36 cellular contexts compared by ENCODE assay signal in genomic region chr18:22203035-22203434, GRCh38. TPM values are rescaled to one million over a fixed set of nuclear protein-coding genes. Genes with fewer than 3 reads are reported as not detected.
"Had no signal": no experiment of that assay in that cellular context is flagged by ENCODE, and none has a peak within 500 bp of the region (broad histone marks: within the 10 kb centered on the region; RNA-seq: fewer than 3 reads in every experiment).

No MANE protein-coding gene starts in this region.

- H3K9me3 ChIP-seq: ascending aorta, Peyer's patch, SJSA1, SK-N-SH had no signal

- H3K27ac ChIP-seq: Peyer's patch, SJSA1 had no signal

- H3K9me3 Mint-ChIP-seq: activated CD4-positive, alpha-beta T cell treated with anti-CD3 and anti-CD28 coated beads, Interleukin-2, amount 10 ng/mL, durations not matched to agents 24 days and 14 days; activated CD8-positive, alpha-beta T cell treated with anti-CD3 and anti-CD28 coated beads for 36 hours; activated naive CD8-positive, alpha-beta T cell treated with anti-CD3 and anti-CD28 coated beads for 36 hours; activated T-cell treated with anti-CD3 and anti-CD28 coated beads, Interleukin-2, amount 50 U/mL, for 72 hours; activated T-helper 17 cell treated with anti-CD3 and anti-CD28 coated beads, Interleukin-2, amount 50 U/mL, for 72 hours; T-helper 1 cell treated with Interleukin-12 subunit alpha and Interleukin-12 subunit beta and Interleukin-4 antibody, amounts not matched to agents 30 μg/mL and 1 μg/mL, for 36 hours; T-helper 2 cell treated with Interferon-gamma antibody and Interleukin-4, amounts not matched to agents 5 μg/mL and 100 μg/mL, for 36 hours had no signal

- H3K27ac Mint-ChIP-seq: activated CD4-positive, alpha-beta T cell treated with anti-CD3 and anti-CD28 coated beads, Interleukin-2, amount 10 ng/mL, durations not matched to agents 24 days and 14 days; activated CD8-positive, alpha-beta T cell treated with anti-CD3 and anti-CD28 coated beads for 36 hours; activated naive CD8-positive, alpha-beta T cell treated with anti-CD3 and anti-CD28 coated beads for 36 hours; activated T-cell treated with anti-CD3 and anti-CD28 coated beads, Interleukin-2, amount 50 U/mL, for 72 hours; activated T-helper 17 cell treated with anti-CD3 and anti-CD28 coated beads, Interleukin-2, amount 50 U/mL, for 72 hours; T-helper 1 cell treated with Interleukin-12 subunit alpha and Interleukin-12 subunit beta and Interleukin-4 antibody, amounts not matched to agents 30 μg/mL and 1 μg/mL, for 36 hours; T-helper 2 cell treated with Interferon-gamma antibody and Interleukin-4, amounts not matched to agents 5 μg/mL and 100 μg/mL, for 36 hours had no signal

- ATAC-seq: activated CD8-positive, alpha-beta T cell treated with anti-CD3 and anti-CD28 coated beads for 36 hours; activated T-cell treated with anti-CD3 and anti-CD28 coated beads, Interleukin-2, amount 50 U/mL, for 72 hours; activated T-helper 17 cell treated with anti-CD3 and anti-CD28 coated beads, Interleukin-2, amount 50 U/mL, for 72 hours; PC-3 had no signal

- H3K4me1 Mint-ChIP-seq: activated CD4-positive, alpha-beta T cell treated with anti-CD3 and anti-CD28 coated beads, Interleukin-2, amount 10 ng/mL, durations not matched to agents 24 days and 14 days; activated naive CD8-positive, alpha-beta T cell treated with anti-CD3 and anti-CD28 coated beads for 36 hours; activated T-helper 17 cell treated with anti-CD3 and anti-CD28 coated beads, Interleukin-2, amount 50 U/mL, for 72 hours had no signal

- H3K4me3 ChIP-seq: ascending aorta, Peyer's patch, SJSA1 had no signal

- H3K27me3 Mint-ChIP-seq: activated CD4-positive, alpha-beta T cell treated with anti-CD3 and anti-CD28 coated beads, Interleukin-2, amount 10 ng/mL, durations not matched to agents 24 days and 14 days had no signal

- H3K4me1 ChIP-seq: SJSA1 had no signal

- H3K36me3 Mint-ChIP-seq: activated naive CD8-positive, alpha-beta T cell treated with anti-CD3 and anti-CD28 coated beads for 36 hours had no signal

- H3K27me3 ChIP-seq: ascending aorta, Peyer's patch, SJSA1 had no signal

- H3K4me3 Mint-ChIP-seq: activated CD4-positive, alpha-beta T cell treated with anti-CD3 and anti-CD28 coated beads, Interleukin-2, amount 10 ng/mL, durations not matched to agents 24 days and 14 days; activated CD8-positive, alpha-beta T cell treated with anti-CD3 and anti-CD28 coated beads for 36 hours; activated naive CD8-positive, alpha-beta T cell treated with anti-CD3 and anti-CD28 coated beads for 36 hours; activated T-cell treated with anti-CD3 and anti-CD28 coated beads, Interleukin-2, amount 50 U/mL, for 72 hours; activated T-helper 17 cell treated with anti-CD3 and anti-CD28 coated beads, Interleukin-2, amount 50 U/mL, for 72 hours; T-helper 1 cell treated with Interleukin-12 subunit alpha and Interleukin-12 subunit beta and Interleukin-4 antibody, amounts not matched to agents 30 μg/mL and 1 μg/mL, for 36 hours; T-helper 2 cell treated with Interferon-gamma antibody and Interleukin-4, amounts not matched to agents 5 μg/mL and 100 μg/mL, for 36 hours had no signal

- DNase-seq: activated CD4-positive, alpha-beta T cell treated with anti-CD3 and anti-CD28 coated beads, Interleukin-2, amount 10 ng/mL, durations not matched to agents 24 days and 14 days; activated CD4-positive, alpha-beta T cell treated with anti-CD3 and anti-CD28 coated beads, Interleukin-2, amount 50 U/mL, for 4 hours; activated CD8-positive, alpha-beta T cell treated with anti-CD3 and anti-CD28 coated beads for 36 hours; activated effector memory CD4-positive, alpha-beta T cell treated with anti-CD3 and anti-CD28 coated beads, Interleukin-2, amount 50 U/mL, for 16 hours; activated naive CD4-positive, alpha-beta T cell; activated naive CD4-positive, alpha-beta T cell treated with anti-CD3 and anti-CD28 coated beads, Interleukin-2, amount 50 U/mL, for 16 hours; activated naive CD8-positive, alpha-beta T cell treated with anti-CD3 and anti-CD28 coated beads for 36 hours; activated T-cell treated with anti-CD3 and anti-CD28 coated beads, Interleukin-2, amount 50 U/mL, for 1 hour; activated T-cell treated with anti-CD3 and anti-CD28 coated beads, Interleukin-2, amount 50 U/mL, for 72 hours; amygdala; caudate nucleus; Karpas-422; KBM-7; MM.1S; MV-4-11; NCI-H1092; NCI-H1436 treated with DMSO at 0.1 percent for 48 hours; NCI-H1694 treated with DMSO at 0.1 percent for 48 hours; NCI-H2029; NCI-H2107; NCI-H2171; NCI-H510A; NCI-H526; NCI-H748 treated with DMSO at 0.1 percent for 48 hours; NK-92 treated with Interleukin-12 subunit alpha and Interleukin-12 subunit beta, amount 100 ng/mL, for 24 hours; PC-3; Peyer's patch; RPMI8226; SHP77 treated with DMSO at 0.1 percent for 48 hours; SK-N-SH had no signal

RNA-seq across cellular contexts. Expression of gene GATA6, which starts 33.6 kb away (rescaled TPM):
- total RNA-seq: activated CD4-positive, alpha-beta T cell treated with anti-CD3 and anti-CD28 coated beads, Interleukin-2, amount 10 ng/mL, durations not matched to agents 24 days and 14 days; activated CD8-positive, alpha-beta memory T cell treated with anti-CD3 and anti-CD28 coated beads for 36 hours; activated CD8-positive, alpha-beta T cell treated with anti-CD3 and anti-CD28 coated beads for 36 hours; activated naive CD8-positive, alpha-beta T cell treated with anti-CD3 and anti-CD28 coated beads for 36 hours; activated T-helper 17 cell treated with anti-CD3 and anti-CD28 coated beads, Interleukin-2, amount 50 U/mL, for 72 hours had no signal
